8 cellular contexts compared by ENCODE assay signal in genomic region chr20:49685809-49686208, GRCh38. TPM values are rescaled to one million over a fixed set of nuclear protein-coding genes. Genes with fewer than 3 reads are reported as not detected.
DNase-seq lines count a peak whose midpoint lies in the region; ATAC-seq, FAIRE-seq and TF ChIP-seq lines count a peak whose summit lies in the region.

No MANE protein-coding gene starts in this region.

- H3K79me2 ChIP-seq in OCI-LY7 (ENCODE audit: insufficient read depth, low read depth, low read length) = peaks cover 64% of the 10 kb centered on the region; the same call in 1 of the 2 replicates
- H3K79me2 ChIP-seq in endothelial cell of umbilical vein (ENCODE audit: control insufficient read depth, insufficient read depth, low read length) = peaks cover 96% of the 10 kb centered on the region

- TF ChIP-seq POLR2A in endothelial cell of umbilical vein (IDR thresholded peaks at IDR 0.05; ENCODE audit: low read depth, low read length) (no peak), lower leg skin (IDR thresholded peaks at IDR 0.05) (no peak)

- H3K4me2 ChIP-seq in OCI-LY7 (ENCODE audit: low read length) (peak overlapping the region; percentile 36; the same call in 1 of the 2 replicates), endothelial cell of umbilical vein (ENCODE audit: insufficient read depth, low read length) (peak overlapping the region; percentile 10)

- BruUV-seq in OCI-LY7 (replicated peaks; lab: Mats Ljungman, UMichigan) = TSS peak; percentile 38
- no TSS peak for BruUV-seq in endothelial cell of umbilical vein (replicated peaks; lab: Mats Ljungman, UMichigan)

- no peak for TF ChIP-seq CTCF in OCI-LY7 (conservative IDR thresholded peaks at IDR 0.05; ENCODE audit: low read length)
- TF ChIP-seq CTCF in endothelial cell of umbilical vein (IDR thresholded peaks at IDR 0.05; ENCODE audit: extremely low read depth in 1 of 2, insufficient read depth in 1 of 2, low read depth in 1 of 2, low read length in 2 of 2) = no peak
- no peak for TF ChIP-seq CTCF in omental fat pad (IDR thresholded peaks at IDR 0.05)
- TF ChIP-seq CTCF in lower leg skin (IDR thresholded peaks at IDR 0.05) = no peak

- dilution Hi-C loops in endothelial cell of umbilical vein (cut with MboI; ENCODE audit: extremely low pct_ligation_motif_present, low sequenced_read_pairs) = no loop called here

- FAIRE-seq in endothelial cell of umbilical vein (lab: Jason Lieb, UNC) = no peak

- peak; percentile 64 for ATAC-seq in omental fat pad (ENCODE audit: low FRiP score)

- CTCF ChIA-PET in OCI-LY7 (lab: Charles Lee; ENCODE audit: unreplicated experiment) = no interaction called here
- CTCF ChIA-PET in endothelial cell of umbilical vein (lab: Charles Lee) = interaction anchor here (0.7 to 2.2 kb wide), 9 partner anchors 11 to 386 kb away, joined by 3 to 12 read pairs (median 3); no protein-coding TSS in a partner anchor

- no peak overlapping the region for H3K9ac ChIP-seq in endothelial cell of umbilical vein (replicated peaks; ENCODE audit: extremely low read depth, insufficient read depth, low read length)

- H3K27ac ChIP-seq in OCI-LY7 (ENCODE audit: low read depth, low read length, poor library complexity, severe bottlenecking) (no peak overlapping the region), endothelial cell of umbilical vein (ENCODE audit: insufficient read depth, low read depth, low read length) (no peak overlapping the region)

- peak; percentile 53 for DNase-seq in G401 (ENCODE audit: low spot score)
- no peak for DNase-seq in OCI-LY7 (ENCODE audit: low spot score)
- no peak for DNase-seq in endothelial cell of umbilical vein (ENCODE audit: low read depth, low spot score)
- no peak for DNase-seq in omental fat pad (ENCODE audit: low spot score)
- DNase-seq in lower leg skin (ENCODE audit: low spot score in 2 of 2) = no peak
- DNase-seq in NCI-H774 (lab: John Stamatoyannopoulos, UW) = no peak
- DNase-seq in GDM1 (lab: John Stamatoyannopoulos, UW) = no peak
- no peak for DNase-seq in HuH-7 (ENCODE audit: low spot score)

- no peaks in the 10 kb centered on the region for H3K9me1 ChIP-seq in endothelial cell of umbilical vein (replicated peaks; ENCODE audit: control insufficient read depth, extremely low read depth, insufficient read depth, low read length)

- no peaks in the 10 kb centered on the region for H3K9me2 ChIP-seq in OCI-LY7 (ENCODE audit: insufficient read depth, low read length)

- in situ Hi-C loops in G401 (cut with HindIII; ENCODE audit: low sequenced_read_pairs) = no loop called here

- H3K4me3 ChIP-seq in OCI-LY7 (ENCODE audit: low read depth, low read length, poor library complexity, severe bottlenecking) = no peak overlapping the region
- no peak overlapping the region for H3K4me3 ChIP-seq in endothelial cell of umbilical vein (replicated peaks in 1 of 3; ENCODE audit: insufficient read depth in 1 of 3, low read depth in 1 of 3, low read length in 3 of 3)
- H3K4me3 ChIP-seq in lower leg skin (ENCODE audit: low read depth, poor library complexity, severe bottlenecking) = no peak overlapping the region

- 8% methylated on average over 2 of the region's 2 CpGs for WGBS in lower leg skin, 2 donors

- H4K20me1 ChIP-seq in OCI-LY7 (ENCODE audit: insufficient read depth, low read length) = peaks cover 6% of the 10 kb centered on the region; the same call in 1 of the 2 replicates
- H4K20me1 ChIP-seq in endothelial cell of umbilical vein (replicated peaks; ENCODE audit: control insufficient read depth, extremely low read depth, insufficient read depth, low read length) = no peaks in the 10 kb centered on the region

- intact Hi-C loops in OCI-LY7 (cut with micrococcal nuclease; ENCODE audit: unreplicated experiment) = no loop called here
- intact Hi-C loops in endothelial cell of umbilical vein (cut with micrococcal nuclease) = loop anchor here (1.0 kb wide), 1 partner anchor 24 kb away; no protein-coding TSS in a partner anchor
- intact Hi-C loops in lower leg skin (cut with DNase I; ENCODE audit: low total_unique reads) = no loop called here

- peaks cover 7% of the 10 kb centered on the region; the same call in 1 of the 2 replicates for H3K36me3 ChIP-seq in OCI-LY7 (ENCODE audit: insufficient read depth, low read length)
- peaks cover 0 to 2% of the 10 kb centered on the region in 2 experiments for H3K36me3 ChIP-seq in endothelial cell of umbilical vein (ENCODE audit: control insufficient read depth in 2 of 2, extremely low read depth in 1 of 2, insufficient read depth in 2 of 2, low read length in 2 of 2)

- H2AFZ ChIP-seq in OCI-LY7 (ENCODE audit: low read length) = no peak overlapping the region
- H2AFZ ChIP-seq in endothelial cell of umbilical vein (ENCODE audit: low read depth, low read length) = no peak overlapping the region

- H3K4me1 ChIP-seq in OCI-LY7 (ENCODE audit: insufficient read depth, low read length, poor library complexity, severe bottlenecking) = peaks cover 45% of the 10 kb centered on the region
- H3K4me1 ChIP-seq in endothelial cell of umbilical vein (ENCODE audit: control insufficient read depth, extremely low read depth, insufficient read depth, low read length) = peaks cover 14% of the 10 kb centered on the region

- POLR2A ChIA-PET in OCI-LY7 (lab: Charles Lee) = interaction anchor here (0.5 to 2.3 kb wide), 12 partner anchors 9 to 250 kb away, joined by 3 to 12 read pairs (median 4); partner anchors contain the start of gene RNF114
- POLR2A ChIA-PET in endothelial cell of umbilical vein (lab: Charles Lee) = no interaction called here

- H3K9me3 ChIP-seq in OCI-LY7 (ENCODE audit: low read length) (no peaks in the 10 kb centered on the region), endothelial cell of umbilical vein (replicated peaks; ENCODE audit: control insufficient read depth, insufficient read depth, low read length) (no peaks in the 10 kb centered on the region)

- H3K27me3 ChIP-seq in endothelial cell of umbilical vein (ENCODE audit: control insufficient read depth in 2 of 2, insufficient read depth in 2 of 2, low read length in 2 of 2) = no peaks in the 10 kb centered on the region

TF ChIP-seq in endothelial cell of umbilical vein, 7 proteins besides CTCF, POLR2A, EP300 and RAD21:
- TF ChIP-seq EZH2 (IDR thresholded peaks at IDR 0.05; ENCODE audit: borderline replicate concordance, low read depth, low read length, severe bottlenecking) (no peak), MYC (IDR thresholded peaks at IDR 0.05; ENCODE audit: low read depth, low read length) (no peak), FOS (IDR thresholded peaks at IDR 0.05; ENCODE audit: borderline replicate concordance, insufficient read depth, low read length) (peak; percentile 29), JUN (IDR thresholded peaks at IDR 0.05; ENCODE audit: borderline replicate concordance, insufficient read depth, insufficient read length, low read depth) (no peak), POLR2AphosphoS5 (IDR thresholded peaks at IDR 0.05; ENCODE audit: insufficient read depth, low read depth, low read length) (no peak)

RNA-seq across cellular contexts. Expression of gene B4GALT5, which starts 27.9 kb away (rescaled TPM):
- total RNA-seq in G401 (2014; rRNA removed; shearing (Covaris generic)) = 25.5 and 38.4 TPM in 2 replicates
- total RNA-seq in OCI-LY7 (2014; rRNA removed; shearing (Covaris generic)) = 9.7 and 9.8 TPM in 2 replicates
- total RNA-seq in OCI-LY7 (2022) (14.8 and 18.8 TPM in 2 replicates), endothelial cell of umbilical vein (58.5 and 70.1 TPM in 2 replicates), omental fat pad (10 to 100 TPM; 27.0 to 93.1 (median 31.3) TPM), lower leg skin (10 to 100 TPM in 1 of 4 donors, 1 to 10 TPM in 3; 4.2 to 10.3 (median 7.1) TPM)
- 51.0 and 54.4 TPM in 2 replicates for polyA plus RNA-seq in endothelial cell of umbilical vein
- 48.8 and 51.0 TPM in 2 replicates for polyA plus RNA-seq in endothelial cell of umbilical vein (2011; cell fraction: cytosol; rRNA removed)
- polyA plus RNA-seq in endothelial cell of umbilical vein (2011; cell fraction: nucleus; rRNA removed) = 28.9 and 29.6 TPM in 2 replicates
- 33.3 and 39.7 TPM in 2 replicates for polyA plus RNA-seq in endothelial cell of umbilical vein (2012)
- polyA minus RNA-seq in endothelial cell of umbilical vein = 80.5 and 82.9 TPM in 2 replicates
- polyA minus RNA-seq in endothelial cell of umbilical vein (2011; cell fraction: cytosol; rRNA and poly(A)+ RNA removed) = 28.1 TPM
- 17.1 and 20.8 TPM in 2 replicates for polyA minus RNA-seq in endothelial cell of umbilical vein (2011; cell fraction: nucleus; rRNA and poly(A)+ RNA removed)
